In the genomic region with DNA sequence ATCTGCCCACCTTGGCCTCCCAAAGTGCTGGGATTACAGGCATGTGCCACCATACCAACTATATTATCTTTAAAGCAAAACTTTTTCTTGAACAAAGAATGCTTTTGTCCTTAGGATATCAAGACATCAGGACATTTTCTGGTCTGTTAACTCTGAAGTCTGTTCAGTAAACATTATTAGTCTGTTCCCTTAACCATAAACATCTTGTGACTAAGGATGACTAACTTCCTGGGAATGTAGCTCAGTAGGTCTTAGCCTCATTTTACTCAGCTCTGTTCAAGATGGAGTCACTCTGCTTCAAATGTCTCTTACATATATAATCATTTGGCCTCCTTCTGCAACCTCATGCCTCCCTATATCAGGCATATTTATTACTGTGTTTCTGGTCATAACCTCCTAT, we compare ENCODE assay signal across 17 cellular contexts.
DNase-seq lines count a peak whose midpoint lies in the region; ATAC-seq and TF ChIP-seq lines count a peak whose summit lies in the region.
"Had no signal": no experiment of that assay in that cellular context is flagged by ENCODE, and none has a peak within 500 bp of the region (broad histone marks: within the 10 kb centered on the region; RNA-seq: fewer than 3 reads in every experiment).

No MANE protein-coding gene starts in this region.

- no peak overlapping the region for H3K4me2 ChIP-seq in hepatocyte
- H3K4me2 ChIP-seq: neural progenitor cell had no signal

- in situ Hi-C loops in astrocyte of the cerebellum (cut with HindIII; ENCODE audit: low sequenced_read_pairs) = no loop called here

- H3K27ac ChIP-seq in hepatocyte = peak overlapping the region; percentile 44
- H3K27ac ChIP-seq: neural progenitor cell had no signal

- H3K9me2 ChIP-seq in hepatocyte (replicated peaks; ENCODE audit: insufficient read depth) = no peaks in the 10 kb centered on the region

- H3K36me3 ChIP-seq in hepatocyte (replicated peaks; ENCODE audit: insufficient read depth, low read depth) = no peaks in the 10 kb centered on the region
- H3K36me3 ChIP-seq: neural progenitor cell had no signal

- H3K9me3 ChIP-seq in hepatocyte (ENCODE audit: low read depth) = no peaks in the 10 kb centered on the region

- H2AFZ ChIP-seq in hepatocyte = no peak overlapping the region
- H2AFZ ChIP-seq: neural progenitor cell had no signal

- TF ChIP-seq CTCF in astrocyte of the cerebellum (IDR thresholded peaks at IDR 0.05; ENCODE audit: low read depth, low read length, missing control alignments) (no peak), hepatocyte (IDR thresholded peaks at IDR 0.05; ENCODE audit: poor library complexity) (no peak)

- no peaks in the 10 kb centered on the region for H3K27me3 ChIP-seq in hepatocyte
- H3K27me3 ChIP-seq: neural progenitor cell had no signal

- no peak for ATAC-seq in GM21576 (IDR thresholded peaks at IDR 0.05; ENCODE audit: unreplicated experiment)
- ATAC-seq: stimulated activated memory B cell treated with anti-CD40 and anti-IgM and Interleukin-4, amounts not matched to agents 10 μg/mL and 1 μg/mL and 100 μg/mL, for 72 hours had no signal

- H3K79me2 ChIP-seq in hepatocyte = no peaks in the 10 kb centered on the region

- no peaks in the 10 kb centered on the region for H4K20me1 ChIP-seq in hepatocyte (ENCODE audit: insufficient read depth, poor library complexity, severe bottlenecking)

- DNase-seq in A172 (ENCODE audit: low spot score) = peak; percentile 57
- DNase-seq in HPDE6-E6E7 (ENCODE audit: extremely low spot score) = peak; percentile 29
- DNase-seq in astrocyte of the cerebellum (ENCODE audit: low read depth) = peak; percentile 3
- DNase-seq in hepatocyte (ENCODE audit: low spot score) = peak; percentile 8
- DNase-seq in GOT3 (lab: John Stamatoyannopoulos, UW) = no peak
- DNase-seq in SK-N-DZ (ENCODE audit: low spot score) = no peak
- DNase-seq in SIG-M5 (lab: John Stamatoyannopoulos, UW) = no peak
- DNase-seq: activated CD4-positive, alpha-beta T cell treated with anti-CD3 and anti-CD28 coated beads, Interleukin-2, amount 10 ng/mL, durations not matched to agents 24 days and 14 days; activated naive CD8-positive, alpha-beta T cell treated with anti-CD3 and anti-CD28 coated beads, Interleukin-2, amount 10 ng/mL, durations not matched to agents 7 days and 5 days; activated T-cell treated with anti-CD3 and anti-CD28 coated beads, Interleukin-2, amount 50 U/mL, for 48 hours; Kasumi-1; NCI-H187 treated with DMSO at 0.1 percent for 48 hours; NCI-H524 treated with DMSO at 0.1 percent for 48 hours; T-helper 9 cell had no signal

- H3K4me1 ChIP-seq in hepatocyte (ENCODE audit: insufficient read depth) = no peaks in the 10 kb centered on the region
- H3K4me1 ChIP-seq: neural progenitor cell had no signal

- no peak overlapping the region for H3K4me3 ChIP-seq in astrocyte of the cerebellum (ENCODE audit: low read depth, low read length)
- no peak overlapping the region for H3K4me3 ChIP-seq in hepatocyte
- H3K4me3 ChIP-seq: neural progenitor cell had no signal

Comparison
In these comparisons a context has a peak if more than half of its experiments do, and no peak if none do; other contexts are left out.
1. DNase-seq: peak in A172 (single experiment), HPDE6-E6E7 (single experiment), astrocyte of the cerebellum (single experiment) and hepatocyte (single experiment); none in GOT3 (single experiment), SK-N-DZ (single experiment) and SIG-M5 (single experiment).